ENCODE assay signal across 13 cellular contexts in the genomic region with DNA sequence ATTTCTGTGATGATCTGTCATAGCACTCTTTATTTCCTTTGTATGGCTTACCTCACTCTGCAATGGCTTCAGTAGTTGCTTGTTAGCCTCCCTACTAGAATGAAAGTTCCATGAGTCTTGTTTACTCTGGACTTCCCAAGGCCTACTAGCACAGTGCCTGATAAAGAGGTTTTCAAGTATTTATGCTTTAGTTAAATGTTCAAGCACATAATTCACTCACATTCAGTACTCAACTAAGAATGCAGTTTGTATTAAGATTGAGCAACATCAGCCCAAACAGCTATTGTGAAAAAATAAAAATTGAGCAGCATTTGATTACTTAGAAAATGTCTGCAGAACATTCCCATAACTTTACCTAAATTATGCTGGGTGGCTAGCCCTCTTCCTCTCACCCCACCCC.
DNase-seq lines count a peak whose midpoint lies in the region; ATAC-seq and TF ChIP-seq lines count a peak whose summit lies in the region.
"Had no signal": no experiment of that assay in that cellular context is flagged by ENCODE, and none has a peak within 500 bp of the region (broad histone marks: within the 10 kb centered on the region; RNA-seq: fewer than 3 reads in every experiment).

No MANE protein-coding gene starts in this region.

- H3K4me3 ChIP-seq in AG04449 (ENCODE audit: low read depth, low read length) (no peak overlapping the region), adipocyte (ENCODE audit: low read length) (no peak overlapping the region), lower lobe of right lung (no peak overlapping the region)

- TF ChIP-seq CTCF in AG04449 (IDR thresholded peaks at IDR 0.05; ENCODE audit: insufficient read depth, low read length, missing control alignments) (no peak), lower lobe of right lung (IDR thresholded peaks at IDR 0.05) (no peak)

- H3K27me3 ChIP-seq in adipocyte (replicated peaks; ENCODE audit: control insufficient read depth, insufficient read depth, low read length) (no peaks in the 10 kb centered on the region), lower lobe of right lung (ENCODE audit: low read depth) (no peaks in the 10 kb centered on the region)

- ATAC-seq in lower lobe of right lung, result peak; percentile 66 to 82
- ATAC-seq in HG03571 (IDR thresholded peaks at IDR 0.05; ENCODE audit: unreplicated experiment), result no peak
- no peak for ATAC-seq in GM18517 (IDR thresholded peaks at IDR 0.05; ENCODE audit: unreplicated experiment)
- ATAC-seq: Panc1 had no signal

- POLR2A ChIA-PET in AG04449 (lab: Yijun Ruan, JAX), result no interaction called here

- peaks cover 27% of the 10 kb centered on the region for H3K4me1 ChIP-seq in adipocyte (ENCODE audit: control insufficient read depth, insufficient read depth, low read length)
- peaks cover 22% of the 10 kb centered on the region for H3K4me1 ChIP-seq in lower lobe of right lung

- H3K9me3 ChIP-seq in adipocyte (ENCODE audit: control insufficient read depth, low read length) (no peaks in the 10 kb centered on the region), lower lobe of right lung (no peaks in the 10 kb centered on the region)

- no peak overlapping the region for H3K9ac ChIP-seq in adipocyte (ENCODE audit: low read length)

- intact Hi-C loops in lower lobe of right lung (cut with DNase I), result no loop called here

- CTCF ChIA-PET in AG04449 (lab: Yijun Ruan, JAX), result no interaction called here

- H3K36me3 ChIP-seq in adipocyte (ENCODE audit: control insufficient read depth, insufficient read depth, low read length, severe bottlenecking), result no peaks in the 10 kb centered on the region
- peaks cover 3% of the 10 kb centered on the region for H3K36me3 ChIP-seq in lower lobe of right lung

- peak overlapping the region; percentile 32 for H3K27ac ChIP-seq in lower lobe of right lung
- H3K27ac ChIP-seq: HL-60 had no signal

- DNase-seq in AG04449 (ENCODE audit: low read depth, low spot score) (peak; percentile 28), GM04503 (ENCODE audit: low read depth) (peak; percentile 70), adipocyte (ENCODE audit: low read depth) (peak; percentile 62), lower lobe of right lung (no peak), anterior cingulate cortex (lab: John Stamatoyannopoulos, UW) (no peak), NOMO-1 treated with DMSO at 0.1 percent for 48 hours (lab: John Stamatoyannopoulos, UW; ENCODE audit: unreplicated experiment) (no peak)
- DNase-seq: caudate nucleus, COR-L47, erythroblast had no signal

Comparison
In these comparisons a context has a peak if more than half of its experiments do, and no peak if none do; other contexts are left out.
1. DNase-seq: peak in AG04449 (single experiment), GM04503 (single experiment) and adipocyte (single experiment); none in lower lobe of right lung (single experiment), anterior cingulate cortex (0 of 58) and NOMO-1 treated with DMSO at 0.1 percent for 48 hours (single experiment).
2. ATAC-seq: peak in lower lobe of right lung (2 of 2); none in HG03571 (single experiment) and GM18517 (single experiment).